8 cellular contexts compared by ENCODE assay signal in genomic region chr2:43106767-43107527, GRCh38.
A peak's percentile ranks its signal among the peaks of the same experiment; 100 is the strongest.
DNase-seq lines count a peak whose midpoint lies in the region; ATAC-seq and TF ChIP-seq lines count a peak whose summit lies in the region.

No MANE protein-coding gene starts in this region.

- H3K27ac ChIP-seq in HL-60 (replicated peaks), result peak overlapping the region; percentile 88
- peak overlapping the region; percentile 72 to 75 for H3K27ac ChIP-seq in mucosa of rectum (ENCODE audit: low read depth in 2 of 2, low read length in 2 of 2)

- no peaks in the 10 kb centered on the region for H3K36me3 Mint-ChIP-seq in MCF 10A (ENCODE audit: insufficient read depth, unreplicated experiment)

- H3K9ac ChIP-seq in mucosa of rectum (ENCODE audit: low read depth in 1 of 2, low read length in 2 of 2), result peak overlapping the region; percentile 10 to 34

- peak overlapping the region; percentile 59 for H3K27ac Mint-ChIP-seq in MCF 10A (ENCODE audit: low read depth, unreplicated experiment)

- no peak for TF ChIP-seq CTCF in HL-60 (IDR thresholded peaks at IDR 0.05; ENCODE audit: insufficient read depth, low read length)
- no peak for TF ChIP-seq CTCF in MCF 10A (IDR thresholded peaks at IDR 0.05; ENCODE audit: unreplicated experiment)

- no peaks in the 10 kb centered on the region for H3K9me3 ChIP-seq in mucosa of rectum (ENCODE audit: control insufficient read depth in 2 of 2, low read length in 2 of 2)

- no peaks in the 10 kb centered on the region for H3K27me3 Mint-ChIP-seq in MCF 10A (ENCODE audit: insufficient read depth, unreplicated experiment)

- H3K4me1 ChIP-seq in mucosa of rectum (ENCODE audit: control insufficient read depth in 2 of 2, insufficient read depth in 2 of 2, low read length in 2 of 2), result peaks cover 18 to 27% of the 10 kb centered on the region in 2 donors

- ATAC-seq in HG02870 (IDR thresholded peaks at IDR 0.05; ENCODE audit: unreplicated experiment), result no peak

- no TSS peak for BruUV-seq in MCF 10A (replicated peaks; lab: Mats Ljungman, UMichigan)

- H3K27me3 ChIP-seq in HL-60 (ENCODE audit: insufficient read depth, poor library complexity, severe bottlenecking), result no peaks in the 10 kb centered on the region
- no peaks in the 10 kb centered on the region for H3K27me3 ChIP-seq in mucosa of rectum (ENCODE audit: control insufficient read depth in 2 of 2, insufficient read depth in 2 of 2, low read length in 2 of 2)

- peaks cover 19% of the 10 kb centered on the region for H3K4me1 Mint-ChIP-seq in MCF 10A (ENCODE audit: insufficient read depth, unreplicated experiment)

- no peak overlapping the region for H3K4me3 Mint-ChIP-seq in MCF 10A (ENCODE audit: unreplicated experiment)

- POLR2A ChIA-PET in MCF 10A (lab: Yijun Ruan, JAX), result no interaction called here

- intact Hi-C loops in MCF 10A (cut with micrococcal nuclease), result no loop called here

- CTCF ChIA-PET in MCF 10A (lab: Yijun Ruan, JAX), result interaction anchor here (0.5 to 2.0 kb wide), 4 partner anchors 14 to 90 kb away, joined by 3 to 5 read pairs (median 4); no protein-coding TSS in a partner anchor

- DNase-seq in AML-193 (lab: John Stamatoyannopoulos, UW) (peak; percentile 52 to 58), HL-60 (ENCODE audit: low read depth in 1 of 2, low spot score in 1 of 2) (peak; percentile 65 to 71), MCF 10A (ENCODE audit: unreplicated experiment) (peak; percentile 18), retina (no peak), DMS153 treated with DMSO at 0.1 percent for 48 hours (lab: John Stamatoyannopoulos, UW; ENCODE audit: unreplicated experiment) (no peak)
- no peak for DNase-seq in activated CD4-positive, alpha-beta T cell treated with anti-CD3 and anti-CD28 coated beads for 4 hours

- H3K36me3 ChIP-seq in mucosa of rectum (ENCODE audit: control insufficient read depth in 2 of 2, insufficient read depth in 2 of 2, low read length in 2 of 2), result no peaks in the 10 kb centered on the region

- peaks cover 8% of the 10 kb centered on the region for H3K9me3 Mint-ChIP-seq in MCF 10A (ENCODE audit: unreplicated experiment)

- H3K4me3 ChIP-seq in HL-60 (replicated peaks; ENCODE audit: insufficient read depth, low read length) (no peak overlapping the region), mucosa of rectum (ENCODE audit: low read length in 2 of 2) (no peak overlapping the region)

Comparison
In these comparisons a context has a peak if more than half of its experiments do, and no peak if none do; other contexts are left out.
1. DNase-seq: peak in AML-193 (2 of 2), HL-60 (2 of 2) and MCF 10A (single experiment); none in retina (single experiment), activated CD4-positive, alpha-beta T cell treated with anti-CD3 and anti-CD28 coated beads for 4 hours (0 of 2) and DMS153 treated with DMSO at 0.1 percent for 48 hours (single experiment).